29 cellular contexts compared by ENCODE assay signal in the genomic region with DNA sequence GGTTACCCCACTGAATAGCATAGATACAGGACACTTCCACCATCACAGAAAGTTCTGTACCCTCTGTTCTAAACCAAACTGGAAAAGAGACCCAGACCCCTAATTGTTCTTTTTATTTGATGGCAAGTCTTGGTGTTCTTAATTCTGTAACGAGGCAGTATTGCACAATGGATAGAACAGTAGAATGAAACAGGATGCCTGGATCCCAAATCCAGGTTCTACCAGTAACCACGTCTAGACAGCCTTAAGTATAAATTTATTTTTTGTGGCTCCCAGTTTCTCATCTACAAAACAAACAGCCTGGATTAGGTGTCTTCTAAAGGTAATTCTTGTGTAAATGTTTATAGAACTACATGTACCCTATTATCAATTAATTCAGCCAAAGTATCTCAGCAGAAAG.
"Had no signal": no experiment of that assay in that cellular context is flagged by ENCODE, and none has a peak within 500 bp of the region (broad histone marks: within the 10 kb centered on the region; RNA-seq: fewer than 3 reads in every experiment).

No MANE protein-coding gene starts in this region.

- DNase-seq: activated B cell treated with CpG ODN at 0.5 μM for 24 hours; activated CD4-positive, alpha-beta T cell treated with anti-CD3 and anti-CD28 coated beads for 48 hours; activated CD4-positive, alpha-beta T cell treated with anti-CD3 and anti-CD28 coated beads, Interleukin-2, amount 50 U/mL, for 1 hour; activated CD4-positive, alpha-beta T cell treated with anti-CD3 and anti-CD28 coated beads, Interleukin-2, amount 50 U/mL, for 48 hours; activated CD8-positive, alpha-beta memory T cell treated with anti-CD3 and anti-CD28 coated beads for 24 hours; activated CD8-positive, alpha-beta T cell treated with anti-CD3 and anti-CD28 coated beads for 36 hours; activated effector memory CD4-positive, alpha-beta T cell treated with Interleukin-2 at 50 U/mL for 16 hours; activated gamma-delta T cell treated with Interleukin-2 at 50 U/mL for 16 hours; activated naive CD4-positive, alpha-beta T cell treated with anti-CD3 and anti-CD28 coated beads, Interleukin-2, amount 50 U/mL, for 16 hours; activated naive CD4-positive, alpha-beta T cell treated with Interleukin-2 at 50 U/mL for 16 hours; activated T-cell treated with anti-CD3 and anti-CD28 coated beads, Interleukin-2, amount 50 U/mL, for 4 hours; amniotic stem cell; anterior cingulate cortex; brain microvascular endothelial cell; dorsolateral prefrontal cortex; effector memory CD4-positive, alpha-beta T cell; endodermal cell; foreskin fibroblast; head of caudate nucleus; T1000; WERI-Rb-1 had no signal

- ATAC-seq: activated CD4-positive, CD25-positive, alpha-beta regulatory T cell treated with anti-CD3 and anti-CD28 coated beads, Interleukin-2, amount 50 U/mL, for 24 hours; activated CD8-positive, alpha-beta T cell treated with anti-CD3 and anti-CD28 coated beads for 36 hours; activated T-cell treated with anti-CD3 and anti-CD28 coated beads, Interleukin-2, amount 50 U/mL, for 4 hours; activated T-helper 17 cell treated with anti-CD3 and anti-CD28 coated beads, Interleukin-2, amount 50 U/mL, for 72 hours; esophagus mucosa had no signal

- H3K4me3 ChIP-seq: coronary artery, dorsolateral prefrontal cortex had no signal

- H3K9me3 Mint-ChIP-seq: activated B cell treated with CpG ODN at 0.5 μM for 24 hours; activated CD8-positive, alpha-beta T cell treated with anti-CD3 and anti-CD28 coated beads for 36 hours; activated T-cell treated with anti-CD3 and anti-CD28 coated beads, Interleukin-2, amount 50 U/mL, for 4 hours; activated T-helper 17 cell treated with anti-CD3 and anti-CD28 coated beads, Interleukin-2, amount 50 U/mL, for 72 hours; central memory CD8-positive, alpha-beta T cell; dendritic cell treated with granulocyte-macrophage colony-stimulating factor and Interleukin-4, amounts not matched to agents 40 ng/mL and 50 ng/mL, for 4 days; endodermal cell; T-helper 2 cell treated with Interferon-gamma antibody and Interleukin-4, amounts not matched to agents 5 μg/mL and 100 μg/mL, for 36 hours had no signal

- H3K27ac Mint-ChIP-seq: activated B cell treated with CpG ODN at 0.5 μM for 24 hours; activated CD8-positive, alpha-beta T cell treated with anti-CD3 and anti-CD28 coated beads for 36 hours; activated naive CD8-positive, alpha-beta T cell; activated T-helper 17 cell treated with anti-CD3 and anti-CD28 coated beads, Interleukin-2, amount 50 U/mL, for 72 hours; dendritic cell treated with granulocyte-macrophage colony-stimulating factor and Interleukin-4, amounts not matched to agents 40 ng/mL and 50 ng/mL, for 4 days; endodermal cell; T-helper 2 cell treated with Interferon-gamma antibody and Interleukin-4, amounts not matched to agents 5 μg/mL and 100 μg/mL, for 36 hours had no signal

- H3K4me1 Mint-ChIP-seq: central memory CD8-positive, alpha-beta T cell; endodermal cell had no signal

- H3K27me3 Mint-ChIP-seq: activated B cell treated with CpG ODN at 0.5 μM for 24 hours; activated CD8-positive, alpha-beta T cell treated with anti-CD3 and anti-CD28 coated beads for 36 hours; activated naive CD8-positive, alpha-beta T cell; activated T-helper 17 cell treated with anti-CD3 and anti-CD28 coated beads, Interleukin-2, amount 50 U/mL, for 72 hours; central memory CD8-positive, alpha-beta T cell; dendritic cell treated with granulocyte-macrophage colony-stimulating factor and Interleukin-4, amounts not matched to agents 40 ng/mL and 50 ng/mL, for 4 days had no signal

- H3K27me3 ChIP-seq: brain microvascular endothelial cell, dorsolateral prefrontal cortex had no signal

- H3K4me3 Mint-ChIP-seq: activated B cell treated with CpG ODN at 0.5 μM for 24 hours; activated CD8-positive, alpha-beta T cell treated with anti-CD3 and anti-CD28 coated beads for 36 hours; activated naive CD8-positive, alpha-beta T cell; activated T-cell treated with anti-CD3 and anti-CD28 coated beads, Interleukin-2, amount 50 U/mL, for 4 hours; activated T-helper 17 cell treated with anti-CD3 and anti-CD28 coated beads, Interleukin-2, amount 50 U/mL, for 72 hours; central memory CD8-positive, alpha-beta T cell; dendritic cell treated with granulocyte-macrophage colony-stimulating factor and Interleukin-4, amounts not matched to agents 40 ng/mL and 50 ng/mL, for 4 days; endodermal cell; T-helper 2 cell treated with Interferon-gamma antibody and Interleukin-4, amounts not matched to agents 5 μg/mL and 100 μg/mL, for 36 hours had no signal

- H3K27ac ChIP-seq: brain microvascular endothelial cell, coronary artery, dorsolateral prefrontal cortex, WERI-Rb-1 had no signal
